In genomic region chr18:35040638-35040987, GRCh38 we compare ENCODE assay signal across 8 cellular contexts. TPM values are rescaled to one million over a fixed set of nuclear protein-coding genes. Genes with fewer than 3 reads are reported as not detected.
DNase-seq lines count a peak whose midpoint lies in the region; ATAC-seq and TF ChIP-seq lines count a peak whose summit lies in the region.

No MANE protein-coding gene starts in this region.

- H3K4me3 ChIP-seq in SK-N-SH (ENCODE audit: low read depth in 2 of 2, low read length in 1 of 2) (peak overlapping the region; percentile 67 to 99), kidney epithelial cell (ENCODE audit: low read depth, low read length) (peak overlapping the region; percentile 94)

- CTCF ChIA-PET in SK-N-SH (lab: Yijun Ruan, JAX) = interaction anchor here (0.9 to 3.8 kb wide), 16 partner anchors 9 to 227 kb away, joined by 3 to 18 read pairs (median 5); no protein-coding TSS in a partner anchor

- peak overlapping the region; percentile 96 to 100 for H3K27ac Mint-ChIP-seq in activated naive CD4-positive, alpha-beta T cell treated with anti-CD3 and anti-CD28 coated beads, Interleukin-2, amount 50 U/mL, for 72 hours

- peaks cover 33% of the 10 kb centered on the region for H3K79me2 ChIP-seq in SK-N-SH (ENCODE audit: insufficient read depth)

- peak overlapping the region; percentile 75 for H2AFZ ChIP-seq in SK-N-SH (ENCODE audit: low read depth)

- TF ChIP-seq CTCF in SK-N-SH (IDR thresholded peaks at IDR 0.05) (no peak), kidney epithelial cell (IDR thresholded peaks at IDR 0.05; ENCODE audit: insufficient read depth, low read length, poor library complexity, severe bottlenecking) (no peak)

- peak overlapping the region; percentile 96 for H3K4me2 ChIP-seq in SK-N-SH

- no peaks in the 10 kb centered on the region for H4K20me1 ChIP-seq in SK-N-SH (ENCODE audit: insufficient read depth)

- TF ChIP-seq RAD21 in SK-N-SH (IDR thresholded peaks at IDR 0.05; ENCODE audit: low read length) = no peak

- H3K27me3 ChIP-seq in SK-N-SH (ENCODE audit: insufficient read depth) (no peaks in the 10 kb centered on the region), kidney epithelial cell (ENCODE audit: control insufficient read depth, insufficient read depth, low read length) (no peaks in the 10 kb centered on the region)

- H3K9me3 ChIP-seq in SK-N-SH = no peaks in the 10 kb centered on the region

- H3K4me1 ChIP-seq in SK-N-SH (ENCODE audit: control insufficient read depth in 1 of 2, insufficient read depth in 2 of 2, low read depth in 1 of 2, low read length in 1 of 2) = peaks cover 20% of the 10 kb centered on the region in 2 experiments; a peak in 3 of 4 replicates

- ATAC-seq in SK-N-SH treated with all-trans-retinoic acid at 6 μM for 48 hours (no peak), GM21529 (IDR thresholded peaks at IDR 0.05; ENCODE audit: unreplicated experiment) (no peak)
- no peak for ATAC-seq in activated naive CD4-positive, alpha-beta T cell treated with anti-CD3 and anti-CD28 coated beads, Interleukin-2, amount 50 U/mL, for 72 hours

- H3K9me3 Mint-ChIP-seq in activated naive CD4-positive, alpha-beta T cell treated with anti-CD3 and anti-CD28 coated beads, Interleukin-2, amount 50 U/mL, for 72 hours = no peaks in the 10 kb centered on the region

- POLR2A ChIA-PET in SK-N-SH (lab: Yijun Ruan, JAX) = interaction anchor here (0.6 to 2.1 kb wide), 10 partner anchors 10 to 419 kb away, joined by 3 to 13 read pairs (median 4); partner anchors contain the start of gene ZNF24

- no peaks in the 10 kb centered on the region for H3K9me2 ChIP-seq in SK-N-SH

- no peak for TF ChIP-seq EP300 in SK-N-SH (IDR thresholded peaks at IDR 0.05; ENCODE audit: borderline replicate concordance in 1 of 2, low read depth in 1 of 2, low read length in 1 of 2)

- H3K27ac ChIP-seq in SK-N-SH (ENCODE audit: low read depth in 2 of 2, low read length in 1 of 2) = peak overlapping the region; percentile 79 to 98
- peak overlapping the region; percentile 85 for H3K27ac ChIP-seq in substantia nigra (ENCODE audit: low read depth, low read length, poor library complexity, severe bottlenecking)

- H3K36me3 ChIP-seq in SK-N-SH (replicated peaks in 1 of 2; ENCODE audit: control insufficient read depth in 1 of 2, insufficient read depth in 2 of 2, low read length in 1 of 2) (no peaks in the 10 kb centered on the region), kidney epithelial cell (ENCODE audit: control insufficient read depth, insufficient read depth, low read length) (no peaks in the 10 kb centered on the region)

- H3F3A ChIP-seq in SK-N-SH (replicated peaks; ENCODE audit: insufficient read depth) = no peaks in the 10 kb centered on the region

- DNase-seq in SK-N-SH = no peak
- no peak for DNase-seq in activated naive CD4-positive, alpha-beta T cell treated with anti-CD3 and anti-CD28 coated beads, Interleukin-2, amount 50 U/mL, for 72 hours (ENCODE audit: low spot score in 2 of 2)
- no peak for DNase-seq in kidney epithelial cell (ENCODE audit: low read depth)
- no peak for DNase-seq in substantia nigra (lab: John Stamatoyannopoulos, UW)
- DNase-seq in D341Med (ENCODE audit: low spot score) = no peak
- no peak for DNase-seq in inferior parietal cortex (ENCODE audit: extremely low spot score)

- peak overlapping the region; percentile 81 for H3K9ac ChIP-seq in SK-N-SH

- peaks cover 15% of the 10 kb centered on the region in 2 donors for H3K36me3 Mint-ChIP-seq in activated naive CD4-positive, alpha-beta T cell treated with anti-CD3 and anti-CD28 coated beads, Interleukin-2, amount 50 U/mL, for 72 hours

TF ChIP-seq in SK-N-SH, 30 proteins besides CTCF, POLR2A, EP300 and RAD21 (continues in another document):
- TF ChIP-seq, protein P1, sequence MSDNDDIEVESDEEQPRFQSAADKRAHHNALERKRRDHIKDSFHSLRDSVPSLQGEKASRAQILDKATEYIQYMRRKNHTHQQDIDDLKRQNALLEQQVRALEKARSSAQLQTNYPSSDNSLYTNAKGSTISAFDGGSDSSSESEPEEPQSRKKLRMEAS (IDR thresholded peaks at IDR 0.05; ENCODE audit: low read depth) = no peak
- TF ChIP-seq RCOR1 (IDR thresholded peaks at IDR 0.05; ENCODE audit: low read length) (no peak), IRF3 (IDR thresholded peaks at IDR 0.05; ENCODE audit: low read depth, low read length) (no peak), FOSL2 (IDR thresholded peaks at IDR 0.05; ENCODE audit: borderline replicate concordance, low read depth) (no peak), FOXM1 (IDR thresholded peaks at IDR 0.05; ENCODE audit: low read depth) (no peak), FOXJ3 (CRISPR knock-in tag; IDR thresholded peaks at IDR 0.05) (no peak), TCF12 (IDR thresholded peaks at IDR 0.05) (no peak), TEAD4 (IDR thresholded peaks at IDR 0.05; ENCODE audit: borderline replicate concordance, insufficient read depth) (no peak), GATA2 (CRISPR knock-in tag; IDR thresholded peaks at IDR 0.05) (no peak)
- TF ChIP-seq, protein P2, sequence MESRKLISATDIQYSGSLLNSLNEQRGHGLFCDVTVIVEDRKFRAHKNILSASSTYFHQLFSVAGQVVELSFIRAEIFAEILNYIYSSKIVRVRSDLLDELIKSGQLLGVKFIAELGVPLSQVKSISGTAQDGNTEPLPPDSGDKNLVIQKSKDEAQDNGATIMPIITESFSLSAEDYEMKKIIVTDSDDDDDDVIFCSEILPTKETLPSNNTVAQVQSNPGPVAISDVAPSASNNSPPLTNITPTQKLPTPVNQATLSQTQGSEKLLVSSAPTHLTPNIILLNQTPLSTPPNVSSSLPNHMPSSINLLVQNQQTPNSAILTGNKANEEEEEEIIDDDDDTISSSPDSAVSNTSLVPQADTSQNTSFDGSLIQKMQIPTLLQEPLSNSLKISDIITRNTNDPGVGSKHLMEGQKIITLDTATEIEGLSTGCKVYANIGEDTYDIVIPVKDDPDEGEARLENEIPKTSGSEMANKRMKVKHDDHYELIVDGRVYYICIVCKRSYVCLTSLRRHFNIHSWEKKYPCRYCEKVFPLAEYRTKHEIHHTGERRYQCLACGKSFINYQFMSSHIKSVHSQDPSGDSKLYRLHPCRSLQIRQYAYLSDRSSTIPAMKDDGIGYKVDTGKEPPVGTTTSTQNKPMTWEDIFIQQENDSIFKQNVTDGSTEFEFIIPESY (IDR thresholded peaks at IDR 0.05; ENCODE audit: borderline replicate concordance, low read depth) = no peak

TF ChIP-seq in SK-N-SH treated with all-trans-retinoic acid at 6 μM for 48 hours, 23 proteins besides CTCF, POLR2A, EP300 and RAD21:
- no peak for TF ChIP-seq GLIS3 (CRISPR knock-in tag; IDR thresholded peaks at IDR 0.05)

RNA-seq across cellular contexts. Expression of gene MAPRE2, which starts 0.6 kb away (rescaled TPM):
- 11.5 and 14.1 TPM in 2 replicates for polyA plus RNA-seq in SK-N-SH (2012; rRNA removed)
- polyA plus RNA-seq in SK-N-SH (2012; cell fraction: cytosol; rRNA removed) = 13.3 and 17.5 TPM in 2 replicates
- polyA plus RNA-seq in SK-N-SH (2012; cell fraction: nucleus; rRNA removed) = 8.0 and 9.7 TPM in 2 replicates
- 10 to 100 TPM; 65.2 to 66.6 TPM for total RNA-seq in activated naive CD4-positive, alpha-beta T cell treated with anti-CD3 and anti-CD28 coated beads, Interleukin-2, amount 50 U/mL, for 72 hours
- total RNA-seq in kidney epithelial cell = 11.6 and 16.2 TPM in 2 replicates
